Comparison of ENCODE assay signal across 8 cellular contexts in the genomic region with DNA sequence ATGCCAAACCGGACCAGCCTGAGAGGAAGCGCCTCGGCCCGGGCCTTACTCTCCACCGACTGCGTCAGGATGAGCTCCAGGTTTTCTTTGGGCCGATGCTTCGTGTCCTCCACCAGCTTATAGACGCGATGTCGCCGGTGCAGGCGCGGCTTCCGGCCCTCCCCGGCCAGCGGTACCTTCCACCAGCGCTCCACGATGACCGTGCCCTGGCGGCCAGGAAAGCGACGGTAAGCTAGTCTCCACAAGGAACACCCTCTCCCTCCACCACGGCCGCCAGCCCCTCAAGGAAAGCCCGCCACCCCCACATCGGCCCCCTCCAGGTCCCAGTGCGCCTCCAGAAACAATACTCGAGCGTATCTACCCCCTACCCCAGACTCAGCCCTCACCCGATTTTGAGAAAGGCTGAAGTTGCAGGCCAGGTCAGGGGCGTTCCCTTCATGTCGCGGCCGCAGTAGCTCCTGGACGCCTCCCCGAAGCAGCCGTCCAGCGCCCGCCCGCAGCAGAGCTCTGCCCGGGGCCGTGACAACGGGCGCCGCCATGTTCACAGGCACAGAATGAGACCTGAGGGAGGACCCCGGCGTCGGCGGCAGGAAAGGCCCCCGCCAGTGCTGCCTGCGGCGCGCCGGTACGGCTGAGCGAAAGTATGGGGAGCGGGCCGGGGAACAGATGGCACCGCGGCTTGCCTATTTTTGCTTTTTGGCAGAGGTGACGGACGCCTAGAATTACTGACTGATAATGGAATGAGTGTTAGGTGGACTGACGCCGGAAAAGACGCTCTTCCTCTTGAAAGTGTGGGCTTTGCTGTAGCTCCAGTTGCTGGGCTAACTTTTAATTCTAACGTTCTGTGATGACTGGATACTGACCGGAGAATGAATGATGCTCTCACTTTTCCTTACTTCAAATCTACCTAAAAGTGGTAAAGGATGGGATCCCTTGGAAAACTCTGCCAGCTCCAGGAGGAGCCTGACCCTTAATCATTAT. TPM values are rescaled to one million over a fixed set of nuclear protein-coding genes. Genes with fewer than 3 reads are reported as not detected.
DNase-seq lines count a peak whose midpoint lies in the region; ATAC-seq and TF ChIP-seq lines count a peak whose summit lies in the region.

MRPL9 (minus strand) TSS at position 556 of the 981 bp plus-strand sequence; CDS start at position 539, 17 bp downstream.

- peak within 1 kb of the TSS; percentile 99 for H3K4me3 Mint-ChIP-seq in activated T-helper 17 cell treated with anti-CD3 and anti-CD28 coated beads, Interleukin-2, amount 50 U/mL, for 72 hours
- peak within 1 kb of the TSS; percentile 91 to 98 (median 95) for H3K4me3 Mint-ChIP-seq in naive thymus-derived CD4-positive, alpha-beta T cell
- H3K4me3 Mint-ChIP-seq in stimulated activated memory B cell treated with anti-CD40 and anti-IgM and Interleukin-4, amounts not matched to agents 10 μg/mL and 1 μg/mL and 100 μg/mL, for 72 hours: peak within 1 kb of the TSS; percentile 88

- H3K9me3 ChIP-seq in RWPE2 (ENCODE audit: severe bottlenecking): no peaks in the 10 kb centered on the region
- H3K9me3 ChIP-seq in naive thymus-derived CD4-positive, alpha-beta T cell (ENCODE audit: control insufficient read depth in 2 of 3, low read length in 3 of 3): no peaks in the 10 kb centered on the region

- no peaks in the 10 kb centered on the region for H3K9me3 Mint-ChIP-seq in activated T-helper 17 cell treated with anti-CD3 and anti-CD28 coated beads, Interleukin-2, amount 50 U/mL, for 72 hours
- peaks cover 0 to 3% (median 0%) of the 10 kb centered on the region in 11 donors for H3K9me3 Mint-ChIP-seq in naive thymus-derived CD4-positive, alpha-beta T cell
- H3K9me3 Mint-ChIP-seq in stimulated activated memory B cell treated with anti-CD40 and anti-IgM and Interleukin-4, amounts not matched to agents 10 μg/mL and 1 μg/mL and 100 μg/mL, for 72 hours: no peaks in the 10 kb centered on the region

- peak within 1 kb of the TSS; percentile 62 for H3K4me3 ChIP-seq in RWPE2 (ENCODE audit: severe bottlenecking)
- H3K4me3 ChIP-seq in fibroblast of mammary gland (ENCODE audit: control insufficient read depth, low read depth, low read length): peak within 1 kb of the TSS; percentile 84
- peak within 1 kb of the TSS; percentile 76 for H3K4me3 ChIP-seq in naive thymus-derived CD4-positive, alpha-beta T cell (ENCODE audit: low read length)

- H3K27ac ChIP-seq in RWPE2 (ENCODE audit: poor library complexity, severe bottlenecking): peak within 1 kb of the TSS; percentile 64
- peak within 1 kb of the TSS; percentile 81 for H3K27ac ChIP-seq in naive thymus-derived CD4-positive, alpha-beta T cell (ENCODE audit: low read depth, low read length)

- peak; percentile 94 for ATAC-seq in GM21737 (IDR thresholded peaks at IDR 0.05; ENCODE audit: unreplicated experiment)
- peak; percentile 99 for ATAC-seq in RWPE2 (ENCODE audit: low read depth)
- peak; percentile 98 for ATAC-seq in activated T-helper 17 cell treated with anti-CD3 and anti-CD28 coated beads, Interleukin-2, amount 50 U/mL, for 72 hours (replicated peaks)
- peak; percentile 99 for ATAC-seq in naive thymus-derived CD4-positive, alpha-beta T cell
- ATAC-seq in stimulated activated memory B cell treated with anti-CD40 and anti-IgM and Interleukin-4, amounts not matched to agents 10 μg/mL and 1 μg/mL and 100 μg/mL, for 72 hours: peak; percentile 99

- H3K27ac Mint-ChIP-seq in activated T-helper 17 cell treated with anti-CD3 and anti-CD28 coated beads, Interleukin-2, amount 50 U/mL, for 72 hours: peak within 1 kb of the TSS; percentile 99
- peak within 1 kb of the TSS; percentile 92 to 100 (median 97) for H3K27ac Mint-ChIP-seq in naive thymus-derived CD4-positive, alpha-beta T cell
- peak within 1 kb of the TSS; percentile 97 for H3K27ac Mint-ChIP-seq in stimulated activated memory B cell treated with anti-CD40 and anti-IgM and Interleukin-4, amounts not matched to agents 10 μg/mL and 1 μg/mL and 100 μg/mL, for 72 hours

- POLR2A ChIA-PET in naive thymus-derived CD4-positive, alpha-beta T cell (lab: Charles Lee): interaction anchor here (0.5 to 3.0 kb wide), 18 partner anchors 8 to 1283 kb away, joined by 3 to 24 read pairs (median 3); partner anchors contain the start of genes POGZ, SNX27 and TDRKH

- H3K4me1 Mint-ChIP-seq in activated T-helper 17 cell treated with anti-CD3 and anti-CD28 coated beads, Interleukin-2, amount 50 U/mL, for 72 hours: peaks cover 25% of the 10 kb centered on the region
- peaks cover 13 to 28% (median 21%) of the 10 kb centered on the region in 7 donors for H3K4me1 Mint-ChIP-seq in naive thymus-derived CD4-positive, alpha-beta T cell
- peaks cover 18% of the 10 kb centered on the region for H3K4me1 Mint-ChIP-seq in stimulated activated memory B cell treated with anti-CD40 and anti-IgM and Interleukin-4, amounts not matched to agents 10 μg/mL and 1 μg/mL and 100 μg/mL, for 72 hours

- TF ChIP-seq CTCF in RWPE2 (IDR thresholded peaks at IDR 0.05; ENCODE audit: poor library complexity, severe bottlenecking) (peak; percentile 3), fibroblast of mammary gland (conservative IDR thresholded peaks at IDR 0.05; ENCODE audit: control insufficient read depth, insufficient read depth, low read depth, low read length) (no peak)

- peaks cover 56% of the 10 kb centered on the region for H3K36me3 Mint-ChIP-seq in activated T-helper 17 cell treated with anti-CD3 and anti-CD28 coated beads, Interleukin-2, amount 50 U/mL, for 72 hours (ENCODE audit: low read depth)
- H3K36me3 Mint-ChIP-seq in naive thymus-derived CD4-positive, alpha-beta T cell: peaks cover 3 to 23% (median 5%) of the 10 kb centered on the region in 5 donors
- H3K36me3 Mint-ChIP-seq in stimulated activated memory B cell treated with anti-CD40 and anti-IgM and Interleukin-4, amounts not matched to agents 10 μg/mL and 1 μg/mL and 100 μg/mL, for 72 hours: peaks cover 32% of the 10 kb centered on the region

- intact Hi-C loops in naive thymus-derived CD4-positive, alpha-beta T cell (cut with micrococcal nuclease): loop anchor here (1.0 to 5.0 kb wide), 7 partner anchors 27 to 564 kb away; partner anchors contain the start of genes TDRKH (in 2 of the 2), PI4KB (in 1 of the 2), PIP5K1A (in 1 of the 2) and RIIAD1 (in 1 of the 2)

- no peaks in the 10 kb centered on the region for H3K27me3 Mint-ChIP-seq in activated T-helper 17 cell treated with anti-CD3 and anti-CD28 coated beads, Interleukin-2, amount 50 U/mL, for 72 hours
- no peaks in the 10 kb centered on the region for H3K27me3 Mint-ChIP-seq in naive thymus-derived CD4-positive, alpha-beta T cell
- H3K27me3 Mint-ChIP-seq in stimulated activated memory B cell treated with anti-CD40 and anti-IgM and Interleukin-4, amounts not matched to agents 10 μg/mL and 1 μg/mL and 100 μg/mL, for 72 hours: no peaks in the 10 kb centered on the region

- H3K36me3 ChIP-seq in RWPE2 (ENCODE audit: low read depth): peaks cover 33% of the 10 kb centered on the region
- H3K36me3 ChIP-seq in naive thymus-derived CD4-positive, alpha-beta T cell (ENCODE audit: control insufficient read depth in 2 of 3, insufficient read depth in 3 of 3, low read length in 3 of 3): peaks cover 6 to 41% (median 12%) of the 10 kb centered on the region in 3 experiments

- DNase-seq in DMS53 treated with DMSO at 0.1 percent for 48 hours (lab: John Stamatoyannopoulos, UW; ENCODE audit: unreplicated experiment) (peak; percentile 63), Kasumi-1 (lab: John Stamatoyannopoulos, UW) (peak; percentile 79 to 85), RWPE2 (ENCODE audit: low spot score) (peak; percentile 82), fibroblast of mammary gland (ENCODE audit: low read depth) (peak; percentile 69)
- peak; percentile 73 to 85 (median 82) for DNase-seq in naive thymus-derived CD4-positive, alpha-beta T cell

- CTCF ChIA-PET in naive thymus-derived CD4-positive, alpha-beta T cell (lab: Charles Lee): interaction anchor here (1.1 kb wide), 1 partner anchor 26 kb away, joined by 4 read pairs; no protein-coding TSS in a partner anchor

- H3K27me3 ChIP-seq in RWPE2 (ENCODE audit: insufficient read depth, poor library complexity, severe bottlenecking): no peaks in the 10 kb centered on the region
- H3K27me3 ChIP-seq in naive thymus-derived CD4-positive, alpha-beta T cell (ENCODE audit: control insufficient read depth in 2 of 2, insufficient read depth in 2 of 2, low read length in 2 of 2): no peaks in the 10 kb centered on the region

- peaks cover 16% of the 10 kb centered on the region for H3K4me1 ChIP-seq in RWPE2 (ENCODE audit: insufficient read depth, poor library complexity, severe bottlenecking)
- H3K4me1 ChIP-seq in naive thymus-derived CD4-positive, alpha-beta T cell (ENCODE audit: control insufficient read depth in 2 of 2, insufficient read depth in 2 of 2, low read length in 2 of 2): peaks cover 11 to 12% of the 10 kb centered on the region in 2 donors

RNA-seq across cellular contexts. Expression of gene MRPL9, which starts in this region (rescaled TPM):
- total RNA-seq in activated T-helper 17 cell treated with anti-CD3 and anti-CD28 coated beads, Interleukin-2, amount 50 U/mL, for 72 hours: 100 to 1,000 TPM in 1 of 2 donors, 10 to 100 TPM in 1; 80.4 to 160 TPM
- total RNA-seq in naive thymus-derived CD4-positive, alpha-beta T cell: 100 to 1,000 TPM in 2 of 5 experiments, 10 to 100 TPM in 3; 77.0 to 133 (median 81.5) TPM
- 100 to 1,000 TPM; 127 to 168 TPM for polyA plus RNA-seq in naive thymus-derived CD4-positive, alpha-beta T cell

Comparison
In these comparisons a context has a peak if more than half of its experiments do, and no peak if none do; other contexts are left out.
1. Peak in every context shown above with its lines: DNase-seq, ATAC-seq, H3K4me3 ChIP-seq and H3K27ac ChIP-seq.